20 cellular contexts compared by ENCODE assay signal in the genomic region with DNA sequence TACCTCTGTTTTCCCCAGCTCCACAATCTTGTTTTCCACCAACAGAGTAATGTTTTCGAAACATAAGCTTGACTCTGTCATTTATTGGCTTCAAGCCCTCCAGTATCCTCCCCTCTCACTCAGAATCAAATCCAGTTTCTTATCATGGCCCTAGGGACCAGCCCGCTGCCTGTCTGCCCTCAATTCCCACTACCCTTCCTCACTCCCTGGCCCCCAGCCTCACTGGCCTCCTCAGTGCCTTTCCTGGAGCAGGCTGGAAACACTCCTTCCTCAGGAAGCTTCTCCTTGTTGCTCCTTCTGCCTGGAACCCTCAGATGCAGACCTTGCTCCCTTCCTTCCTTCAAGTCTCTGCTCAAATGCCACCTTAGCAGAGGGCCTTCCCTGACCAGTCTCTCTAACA. TPM values are rescaled to one million over a fixed set of nuclear protein-coding genes. Genes with fewer than 3 reads are reported as not detected.
DNase-seq lines count a peak whose midpoint lies in the region; ATAC-seq and TF ChIP-seq lines count a peak whose summit lies in the region.
"Had no signal": no experiment of that assay in that cellular context is flagged by ENCODE, and none has a peak within 500 bp of the region (broad histone marks: within the 10 kb centered on the region; RNA-seq: fewer than 3 reads in every experiment).

No MANE protein-coding gene starts in this region.

- H4K20me1 ChIP-seq in mammary epithelial cell (ENCODE audit: insufficient read depth, low read length) (no peaks in the 10 kb centered on the region), OCI-LY7 (ENCODE audit: insufficient read depth, low read length) (no peaks in the 10 kb centered on the region)

- H3K36me3 Mint-ChIP-seq in MCF 10A (ENCODE audit: insufficient read depth, unreplicated experiment) (peaks cover 12% of the 10 kb centered on the region), type B pancreatic cell (no peaks in the 10 kb centered on the region)
- H3K36me3 Mint-ChIP-seq: immature natural killer cell had no signal

- CTCF ChIA-PET in MCF 10A (lab: Yijun Ruan, JAX): interaction anchor here (0.7 to 18.6 kb wide), 5 partner anchors 13 to 85 kb away, joined by 4 to 659 read pairs (median 20); partner anchors contain the start of gene CLCF1
- CTCF ChIA-PET in mammary epithelial cell (lab: Charles Lee; ENCODE audit: low non-redundant PET): no interaction called here
- CTCF ChIA-PET in OCI-LY7 (lab: Charles Lee; ENCODE audit: unreplicated experiment): interaction anchor here (0.9 to 1.2 kb wide), 2 partner anchors 32 to 55 kb away, joined by 3 to 7 read pairs; partner anchors contain the start of gene TBC1D10C

- H3K9me3 Mint-ChIP-seq in MCF 10A (ENCODE audit: unreplicated experiment) (no peaks in the 10 kb centered on the region), type B pancreatic cell (no peaks in the 10 kb centered on the region)
- H3K9me3 Mint-ChIP-seq: immature natural killer cell; neural crest cell; stimulated activated naive CD8-positive, alpha-beta T cell treated with anti-CD3 and anti-CD28 coated beads, Interleukin-15, amount 100 ng/mL, for 72 hours had no signal

- H3K9me2 ChIP-seq in OCI-LY7 (ENCODE audit: insufficient read depth, low read length): no peaks in the 10 kb centered on the region

- no peak for TF ChIP-seq POLR2A in esophagus squamous epithelium (IDR thresholded peaks at IDR 0.05)

- H3K4me1 Mint-ChIP-seq in MCF 10A (ENCODE audit: insufficient read depth, unreplicated experiment): peaks cover 44% of the 10 kb centered on the region
- peaks cover 30% of the 10 kb centered on the region for H3K4me1 Mint-ChIP-seq in type B pancreatic cell (ENCODE audit: unreplicated experiment)

- dilution Hi-C loops in mammary epithelial cell (cut with HindIII; ENCODE audit: low sequenced_read_pairs): loop anchor here (5.0 kb wide), 2 partner anchors 38 to 128 kb away; no protein-coding TSS in a partner anchor

- no peak overlapping the region for H3K9ac ChIP-seq in mammary epithelial cell (ENCODE audit: insufficient read depth, low read length)

- H3K4me2 ChIP-seq in mammary epithelial cell (ENCODE audit: insufficient read depth, low read depth, low read length) (no peak overlapping the region), OCI-LY7 (ENCODE audit: low read length) (peak overlapping the region; percentile 40)

- in situ Hi-C loops in mammary epithelial cell (cut with MboI; ENCODE audit: low sequenced_read_pairs in 2 of 2): no loop called here

- H3K4me3 ChIP-seq in mammary epithelial cell (replicated peaks in 1 of 3; ENCODE audit: insufficient read depth in 1 of 3, low read depth in 2 of 3, low read length in 3 of 3): no peak overlapping the region
- H3K4me3 ChIP-seq in OCI-LY7 (ENCODE audit: low read depth, low read length, poor library complexity, severe bottlenecking): no peak overlapping the region
- H3K4me3 ChIP-seq in esophagus squamous epithelium: no peak overlapping the region

- no peak for ATAC-seq in HG02981 (IDR thresholded peaks at IDR 0.05; ENCODE audit: unreplicated experiment)
- ATAC-seq: esophagus mucosa; stimulated activated naive CD8-positive, alpha-beta T cell treated with anti-CD3 and anti-CD28 coated beads, Interleukin-15, amount 100 ng/mL, for 72 hours had no signal

- TF ChIP-seq CTCF in MCF 10A (IDR thresholded peaks at IDR 0.05; ENCODE audit: unreplicated experiment): no peak
- TF ChIP-seq CTCF in mammary epithelial cell (conservative IDR thresholded peaks at IDR 0.05 in 1 of 2, IDR thresholded peaks at IDR 0.05 in 1 of 2; ENCODE audit: extremely low read depth in 1 of 2, insufficient read depth in 1 of 2, low read depth in 1 of 2, low read length in 2 of 2): no peak
- TF ChIP-seq CTCF in OCI-LY7 (conservative IDR thresholded peaks at IDR 0.05; ENCODE audit: low read length): no peak
- no peak for TF ChIP-seq CTCF in esophagus squamous epithelium (IDR thresholded peaks at IDR 0.05)
- TF ChIP-seq CTCF in type B pancreatic cell (conservative IDR thresholded peaks at IDR 0.05): no peak

- BruUV-seq in MCF 10A (replicated peaks; lab: Mats Ljungman, UMichigan) (no TSS peak), mammary epithelial cell (replicated peaks; lab: Mats Ljungman, UMichigan) (no TSS peak), OCI-LY7 (replicated peaks; lab: Mats Ljungman, UMichigan) (no TSS peak)

- intact Hi-C loops in MCF 10A (cut with micrococcal nuclease) (loop anchor here (5.0 kb wide), 1 partner anchor 33 kb away; no protein-coding TSS in a partner anchor), mammary epithelial cell (cut with micrococcal nuclease) (no loop called here), OCI-LY7 (cut with micrococcal nuclease; ENCODE audit: unreplicated experiment) (no loop called here), esophagus squamous epithelium (cut with DNase I) (loop anchor here (5.0 kb wide), 1 partner anchor 33 kb away; no protein-coding TSS in a partner anchor)

- H3K79me2 ChIP-seq in mammary epithelial cell (ENCODE audit: insufficient read depth, low read length) (peaks cover 15% of the 10 kb centered on the region), OCI-LY7 (ENCODE audit: insufficient read depth, low read depth, low read length) (peaks cover 4% of the 10 kb centered on the region; the same call in 1 of the 2 replicates)

- POLR2A ChIA-PET in MCF 10A (lab: Yijun Ruan, JAX) (interaction anchor here (0.7 to 1.3 kb wide), 4 partner anchors 11 to 43 kb away, joined by 3 to 6 read pairs (median 4); partner anchors contain the start of gene RAD9A), OCI-LY7 (lab: Charles Lee) (interaction anchor here (0.8 to 9.3 kb wide), 2 partner anchors 30 to 32 kb away, joined by 5 to 106 read pairs; no protein-coding TSS in a partner anchor)

- no peaks in the 10 kb centered on the region for H3K27me3 ChIP-seq in mammary epithelial cell (ENCODE audit: insufficient read depth, low read length)
- H3K27me3 ChIP-seq in esophagus squamous epithelium: no peaks in the 10 kb centered on the region

- H3K36me3 ChIP-seq in mammary epithelial cell (ENCODE audit: insufficient read depth, low read length) (no peaks in the 10 kb centered on the region), OCI-LY7 (ENCODE audit: insufficient read depth, low read length) (peaks cover 9% of the 10 kb centered on the region; the same call in 1 of the 2 replicates), esophagus squamous epithelium (no peaks in the 10 kb centered on the region)

- H3K27ac ChIP-seq in mammary epithelial cell (ENCODE audit: insufficient read depth, low read depth, low read length) (no peak overlapping the region), OCI-LY7 (ENCODE audit: low read depth, low read length, poor library complexity, severe bottlenecking) (no peak overlapping the region), esophagus squamous epithelium (peak overlapping the region; percentile 4 to 43 (median 22))

- WGBS in mammary epithelial cell (ENCODE audit: low coverage, missing lambda C conversion rate): 100% methylated on average over 2 of the region's 2 CpGs
- WGBS in esophagus squamous epithelium, 2 donors: 91 to 93% methylated on average over 2 of the region's 2 CpGs

- H3K4me1 ChIP-seq in mammary epithelial cell (ENCODE audit: insufficient read depth, low read length) (peaks cover 43% of the 10 kb centered on the region), OCI-LY7 (ENCODE audit: insufficient read depth, low read length, poor library complexity, severe bottlenecking) (peaks cover 65% of the 10 kb centered on the region), esophagus squamous epithelium (peaks cover 40 to 81% (median 41%) of the 10 kb centered on the region in 3 donors)

- no peaks in the 10 kb centered on the region for H3K9me3 ChIP-seq in mammary epithelial cell (replicated peaks; ENCODE audit: insufficient read depth, low read length)
- no peaks in the 10 kb centered on the region for H3K9me3 ChIP-seq in OCI-LY7 (ENCODE audit: low read length)
- H3K9me3 ChIP-seq in esophagus squamous epithelium: no peaks in the 10 kb centered on the region

- H2AFZ ChIP-seq in mammary epithelial cell (ENCODE audit: low read depth, low read length) (no peak overlapping the region), OCI-LY7 (ENCODE audit: low read length) (no peak overlapping the region)

- H3K4me3 Mint-ChIP-seq in MCF 10A (ENCODE audit: unreplicated experiment) (no peak overlapping the region), type B pancreatic cell (no peak overlapping the region)
- H3K4me3 Mint-ChIP-seq: immature natural killer cell; neural crest cell; stimulated activated naive CD8-positive, alpha-beta T cell treated with anti-CD3 and anti-CD28 coated beads, Interleukin-15, amount 100 ng/mL, for 72 hours had no signal

- DNase-seq in MCF 10A (ENCODE audit: unreplicated experiment) (no peak), mammary epithelial cell (no peak), OCI-LY7 (ENCODE audit: low spot score) (no peak), esophagus squamous epithelium (lab: John Stamatoyannopoulos, UW) (no peak), type B pancreatic cell (ENCODE audit: extremely low spot score, unreplicated experiment) (no peak), NOMO-1 (lab: John Stamatoyannopoulos, UW; ENCODE audit: unreplicated experiment in 2 of 2) (no peak), SKM-1 (lab: John Stamatoyannopoulos, UW; ENCODE audit: unreplicated experiment) (no peak)
- DNase-seq: activated CD8-positive, alpha-beta memory T cell treated with anti-CD3 and anti-CD28 coated beads, Interleukin-2, amount 50 U/mL, for 4 hours; activated naive CD4-positive, alpha-beta T cell; GF-D8; immature natural killer cell; NCI-H2029 treated with DMSO at 0.1 percent for 48 hours; NCI-H524; stimulated activated CD4-positive, alpha-beta T cell treated with anti-CD3 and anti-CD28 coated beads, Interleukin-15, amount 100 ng/mL, for 24 hours; stimulated activated naive CD8-positive, alpha-beta T cell treated with anti-CD3 and anti-CD28 coated beads, Interleukin-15, amount 100 ng/mL, for 72 hours; T1000 had no signal

- no peaks in the 10 kb centered on the region for H3K27me3 Mint-ChIP-seq in MCF 10A (ENCODE audit: insufficient read depth, unreplicated experiment)
- no peaks in the 10 kb centered on the region for H3K27me3 Mint-ChIP-seq in type B pancreatic cell
- H3K27me3 Mint-ChIP-seq: stimulated activated naive CD8-positive, alpha-beta T cell treated with anti-CD3 and anti-CD28 coated beads, Interleukin-15, amount 100 ng/mL, for 72 hours had no signal

- H3K27ac Mint-ChIP-seq in MCF 10A (ENCODE audit: low read depth, unreplicated experiment) (peak overlapping the region; percentile 84), type B pancreatic cell (peak overlapping the region; percentile 7)

RNA-seq across cellular contexts. Expression of gene POLD4, which starts 3.9 kb away (rescaled TPM):
- total RNA-seq in MCF 10A (2022) (54.8 and 79.9 TPM in 2 replicates), mammary epithelial cell (10 to 100 TPM; 39.2 to 75.2 TPM), OCI-LY7 (2022) (160 and 171 TPM in 2 replicates), esophagus squamous epithelium (100 to 1,000 TPM in 1 of 4 donors, 10 to 100 TPM in 3; 62.6 to 113 (median 74.7) TPM), type B pancreatic cell (ENCODE audit: low replicate concordance) (15.0 and 29.4 TPM in 2 replicates)
- 86.3 TPM for polyA plus RNA-seq in mammary epithelial cell
- 5.9 TPM for polyA minus RNA-seq in mammary epithelial cell
- total RNA-seq in OCI-LY7 (2014; rRNA removed; shearing (Covaris generic)): 146 and 153 TPM in 2 replicates

RNA-seq across cellular contexts. Expression of gene CLCF1, which starts 23.9 kb away (rescaled TPM):
- total RNA-seq in MCF 10A (2022): 5.8 and 7.0 TPM in 2 replicates
- total RNA-seq in mammary epithelial cell: 10 to 100 TPM in 1 of 2 donors, 1 to 10 TPM in 1; 8.3 to 12.5 TPM
- 15.4 TPM for polyA plus RNA-seq in mammary epithelial cell
- 21.4 TPM for polyA minus RNA-seq in mammary epithelial cell
- total RNA-seq in OCI-LY7 (2014; rRNA removed; shearing (Covaris generic)): 0.35 and 0.67 TPM in 2 replicates
- total RNA-seq in OCI-LY7 (2022): 0.34 TPM in 1 of 2 replicates, not detected in the other
- 1 to 10 TPM; 2.3 to 6.8 (median 2.7) TPM for total RNA-seq in esophagus squamous epithelium
- 3.2 and 6.7 TPM in 2 replicates for total RNA-seq in type B pancreatic cell (ENCODE audit: low replicate concordance)
- total RNA-seq: SK-MEL-5 had no signal

RNA-seq across cellular contexts. Expression of gene RAD9A, which starts 42.3 kb away (rescaled TPM):
- 9.9 and 18.3 TPM in 2 replicates for total RNA-seq in MCF 10A (2022)
- 10 to 100 TPM in 1 of 2 donors, 1 to 10 TPM in 1; 6.5 to 17.2 TPM for total RNA-seq in mammary epithelial cell
- 15.4 TPM for polyA plus RNA-seq in mammary epithelial cell
- polyA minus RNA-seq in mammary epithelial cell: 4.8 TPM
- 30.1 and 51.0 TPM in 2 replicates for total RNA-seq in OCI-LY7 (2014; rRNA removed; shearing (Covaris generic))
- 62.2 and 71.1 TPM in 2 replicates for total RNA-seq in OCI-LY7 (2022)
- total RNA-seq in esophagus squamous epithelium: 10 to 100 TPM; 10.6 to 18.3 (median 12.7) TPM
- 29.5 and 41.2 TPM in 2 replicates for total RNA-seq in type B pancreatic cell (ENCODE audit: low replicate concordance)

RNA-seq across cellular contexts. Expression of gene SSH3, which starts 46.1 kb away (rescaled TPM):
- total RNA-seq in MCF 10A (2022): 31.7 and 38.0 TPM in 2 replicates
- 10 to 100 TPM; 47.0 to 86.9 TPM for total RNA-seq in mammary epithelial cell
- 34.8 TPM for polyA plus RNA-seq in mammary epithelial cell
- polyA minus RNA-seq in mammary epithelial cell: 21.2 TPM
- 8.4 and 9.2 TPM in 2 replicates for total RNA-seq in OCI-LY7 (2014; rRNA removed; shearing (Covaris generic))
- 18.5 and 22.0 TPM in 2 replicates for total RNA-seq in OCI-LY7 (2022)
- total RNA-seq in esophagus squamous epithelium: 10 to 100 TPM; 51.4 to 78.4 (median 64.8) TPM
- total RNA-seq in type B pancreatic cell (ENCODE audit: low replicate concordance): 32.0 and 40.9 TPM in 2 replicates

RNA-seq across cellular contexts. Expression of gene PPP1CA, which starts 52.2 kb away (rescaled TPM):
- total RNA-seq in MCF 10A (2022) (123 and 143 TPM in 2 replicates), mammary epithelial cell (100 to 1,000 TPM; 178 to 182 TPM), OCI-LY7 (2022) (210 and 219 TPM in 2 replicates), esophagus squamous epithelium (100 to 1,000 TPM; 146 to 202 (median 185) TPM), type B pancreatic cell (ENCODE audit: low replicate concordance) (137 TPM in 2 replicates)
- 331 TPM for polyA plus RNA-seq in mammary epithelial cell
- polyA minus RNA-seq in mammary epithelial cell: 255 TPM
- 248 and 311 TPM in 2 replicates for total RNA-seq in OCI-LY7 (2014; rRNA removed; shearing (Covaris generic))

Comparison
In these comparisons a context has a peak if more than half of its experiments do, and no peak if none do; other contexts are left out.
1. intact Hi-C loops: an anchor here in MCF 10A (5.0 kb wide) and esophagus squamous epithelium (5.0 kb wide); none called in mammary epithelial cell and OCI-LY7.
2. H3K27ac ChIP-seq: peak in esophagus squamous epithelium (4 of 4); none in mammary epithelial cell (single experiment) and OCI-LY7 (single experiment).